In the genomic region with DNA sequence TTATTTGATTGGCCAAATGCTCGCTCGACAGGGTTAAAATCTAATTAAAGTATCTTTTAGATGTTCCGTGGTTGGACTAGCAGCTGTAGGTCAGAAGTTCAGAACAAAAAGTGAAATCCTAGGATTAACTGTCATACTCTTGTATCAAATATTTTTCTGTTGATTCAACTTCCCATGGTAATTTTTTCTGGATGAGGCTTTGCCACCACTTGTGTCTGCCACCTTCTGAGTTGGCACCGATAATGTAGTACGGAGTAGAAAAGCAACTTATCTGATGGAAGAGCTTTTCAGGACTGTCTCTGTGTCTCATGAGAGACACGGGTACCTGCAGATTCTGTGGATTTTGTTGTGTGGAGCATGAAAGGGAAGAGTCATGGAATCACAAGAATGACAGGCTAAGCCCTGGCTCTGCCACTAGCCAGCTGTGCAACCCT, we compare ENCODE assay signal across 1 cellular context.
TF ChIP-seq lines count a peak whose summit lies in the region.

No MANE protein-coding gene starts in this region.

TF ChIP-seq in H1, 55 proteins besides CTCF, POLR2A, EP300 and RAD21:
- TF ChIP-seq SAP30 (IDR thresholded peaks at IDR 0.05; ENCODE audit: insufficient read depth, insufficient replicate concordance, low read length) (no peak), NRF1 (IDR thresholded peaks at IDR 0.05; ENCODE audit: low read depth, low read length) (no peak)
